Comparison of ENCODE assay signal across 8 cellular contexts in genomic region chr10:43138757-43139241, GRCh38. TPM values are rescaled to one million over a fixed set of nuclear protein-coding genes. Genes with fewer than 3 reads are reported as not detected.
DNase-seq lines count a peak whose midpoint lies in the region; ATAC-seq and TF ChIP-seq lines count a peak whose summit lies in the region.

No MANE protein-coding gene starts in this region.

- H3K4me3 Mint-ChIP-seq in activated naive CD8-positive, alpha-beta T cell, result peak overlapping the region; percentile 92

- H3K27ac ChIP-seq in left ventricle myocardium inferior (replicated peaks), result peak overlapping the region; percentile 94

- DNase-seq in AG10803 (ENCODE audit: low read depth), result peak; percentile 37
- peak; percentile 9 for DNase-seq in SK-MEL-5 (ENCODE audit: low read depth, low spot score)
- DNase-seq in left ventricle myocardium inferior, result no peak
- DNase-seq in sciatic nerve (ENCODE audit: low spot score), result no peak
- DNase-seq in NCI-H2196 treated with DMSO at 0.1 percent for 48 hours (lab: John Stamatoyannopoulos, UW; ENCODE audit: unreplicated experiment), result no peak

- in situ Hi-C loops in SK-MEL-5 (cut with HindIII; ENCODE audit: low pct_unique_long_range_greater_than_20kb, low sequenced_read_pairs), result no loop called here

- H3K4me3 ChIP-seq in AG10803 (ENCODE audit: low read length) (peak overlapping the region; percentile 89), left ventricle myocardium inferior (peak overlapping the region; percentile 96)

- peaks cover 56% of the 10 kb centered on the region for H3K4me1 Mint-ChIP-seq in activated naive CD8-positive, alpha-beta T cell (ENCODE audit: low read depth)

- peak; percentile 43 for ATAC-seq in GM19035 (IDR thresholded peaks at IDR 0.05; ENCODE audit: unreplicated experiment)
- peak; percentile 37 for ATAC-seq in HG03378 (IDR thresholded peaks at IDR 0.05; ENCODE audit: unreplicated experiment)
- peak; percentile 37 for ATAC-seq in sciatic nerve

- H3K9me3 ChIP-seq in left ventricle myocardium inferior (replicated peaks), result no peaks in the 10 kb centered on the region

- TF ChIP-seq CTCF in AG10803 (conservative IDR thresholded peaks at IDR 0.05; ENCODE audit: low read length) (no peak), left ventricle myocardium inferior (IDR thresholded peaks at IDR 0.05; ENCODE audit: borderline replicate concordance) (no peak)

- no peaks in the 10 kb centered on the region for H3K27me3 Mint-ChIP-seq in activated naive CD8-positive, alpha-beta T cell

- peak overlapping the region; percentile 99 for H3K27ac Mint-ChIP-seq in activated naive CD8-positive, alpha-beta T cell

- no peaks in the 10 kb centered on the region for H3K9me3 Mint-ChIP-seq in activated naive CD8-positive, alpha-beta T cell (ENCODE audit: low read depth)

- no peaks in the 10 kb centered on the region for H3K36me3 ChIP-seq in left ventricle myocardium inferior

- H3K4me1 ChIP-seq in left ventricle myocardium inferior, result peaks cover 33% of the 10 kb centered on the region

- no peaks in the 10 kb centered on the region for H3K27me3 ChIP-seq in left ventricle myocardium inferior (ENCODE audit: low read depth)

- intact Hi-C loops in left ventricle myocardium inferior (cut with micrococcal nuclease), result no loop called here
- intact Hi-C loops in sciatic nerve (cut with DNase I), result no loop called here

- no peaks in the 10 kb centered on the region for H3K36me3 Mint-ChIP-seq in activated naive CD8-positive, alpha-beta T cell

RNA-seq across cellular contexts. Expression of gene CSGALNACT2, which starts 0.6 kb away (rescaled TPM):
- total RNA-seq in SK-MEL-5 (2014; rRNA removed; shearing (Covaris generic)), result 3.9 and 4.6 TPM in 2 replicates
- 8.1 and 13.7 TPM in 2 replicates for polyA plus RNA-seq in SK-MEL-5 (2015; cell fraction: cytosol; rRNA removed)
- 44.2 and 56.7 TPM in 2 replicates for polyA plus RNA-seq in SK-MEL-5 (2015; cell fraction: nucleus; rRNA removed)
- total RNA-seq in left ventricle myocardium inferior (7.1 TPM), sciatic nerve (31.5 TPM)

Comparison
In these comparisons a context has a peak if more than half of its experiments do, and no peak if none do; other contexts are left out.
1. DNase-seq: peak in AG10803 (single experiment) and SK-MEL-5 (single experiment); none in left ventricle myocardium inferior (single experiment), sciatic nerve (single experiment) and NCI-H2196 treated with DMSO at 0.1 percent for 48 hours (single experiment).
2. Peak in every context shown above with its lines, with median percentiles within 50 percentile points of each other: ATAC-seq.